ENCODE assay signal across 8 cellular contexts in the genomic region with DNA sequence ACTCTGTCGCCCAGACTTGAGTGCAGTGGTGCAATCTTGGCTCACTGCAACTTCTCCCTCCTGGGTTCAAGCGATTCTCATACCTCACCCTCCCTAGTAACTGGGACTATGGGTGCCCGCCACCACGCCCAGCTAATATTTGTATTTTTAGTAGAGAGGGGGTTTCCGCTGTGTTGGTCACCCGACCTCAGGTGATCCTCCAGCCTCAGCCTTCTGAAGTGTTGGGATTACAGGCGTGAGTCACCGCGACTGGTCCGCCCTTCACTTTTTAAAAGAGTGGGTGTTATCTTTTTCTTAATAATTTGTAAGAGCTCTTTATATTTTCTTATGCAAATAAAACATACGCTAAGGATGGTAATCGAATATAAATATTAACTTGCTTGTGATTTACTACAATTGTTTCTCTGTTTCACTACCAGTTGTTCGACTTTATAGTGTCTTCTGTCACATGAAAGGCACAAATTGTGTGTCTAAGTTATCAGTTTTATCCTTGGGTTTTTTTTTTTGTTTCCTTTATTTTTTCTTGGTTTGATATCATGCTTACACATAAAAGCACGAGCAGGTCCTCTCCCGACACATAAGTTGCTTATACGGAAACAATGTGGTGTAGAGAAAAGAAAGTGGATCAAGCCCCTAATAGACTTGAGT. TPM values are rescaled to one million over a fixed set of nuclear protein-coding genes. Genes with fewer than 3 reads are reported as not detected.
DNase-seq lines count a peak whose midpoint lies in the region; ATAC-seq and TF ChIP-seq lines count a peak whose summit lies in the region.

No MANE protein-coding gene starts in this region.

- H3K36me3 ChIP-seq in ectodermal cell (ENCODE audit: control insufficient read depth, insufficient read depth, low read length) (no peaks in the 10 kb centered on the region), neutrophil (no peaks in the 10 kb centered on the region)

- no peak for TF ChIP-seq CTCF in RWPE1 (conservative IDR thresholded peaks at IDR 0.05; ENCODE audit: low read depth)
- TF ChIP-seq CTCF in neutrophil (IDR thresholded peaks at IDR 0.05) = no peak

- WGBS in ectodermal cell, 2 experiments = 77 to 80% methylated on average over 11 to 15 of the region's 16 CpGs

- peak; percentile 61 for DNase-seq in ELF-1 (ENCODE audit: low read depth, low spot score)
- DNase-seq in RWPE1 (ENCODE audit: low spot score) = peak; percentile 51
- DNase-seq in mesenteric fat pad (ENCODE audit: low spot score) = no peak
- DNase-seq in NCI-H446 (lab: John Stamatoyannopoulos, UW) = no peak
- no peak for DNase-seq in posterior cingulate gyrus

- H3K9me3 ChIP-seq in ectodermal cell (ENCODE audit: control insufficient read depth, low read length) (no peaks in the 10 kb centered on the region), neutrophil (no peaks in the 10 kb centered on the region)

- H3K27ac ChIP-seq in RWPE1 (peak overlapping the region; percentile 72), ectodermal cell (ENCODE audit: insufficient read depth, low read depth, low read length, poor library complexity, severe bottlenecking) (no peak overlapping the region), neutrophil (peak overlapping the region; percentile 99)

- ATAC-seq in HG03045 (IDR thresholded peaks at IDR 0.05; ENCODE audit: unreplicated experiment) = no peak

- no peaks in the 10 kb centered on the region for H3K4me1 ChIP-seq in ectodermal cell (ENCODE audit: control insufficient read depth, insufficient read depth, low read length)
- peaks cover 38% of the 10 kb centered on the region in 2 experiments for H3K4me1 ChIP-seq in neutrophil (ENCODE audit: control insufficient read depth in 1 of 2, insufficient read depth in 1 of 2, low read depth in 1 of 2, low read length in 1 of 2)

- POLR2A ChIA-PET in RWPE1 (lab: Yijun Ruan, JAX; ENCODE audit: low non-redundant PET) = no interaction called here

- intact Hi-C loops in posterior cingulate gyrus (cut with DNase I) = loop anchor here (2.0 to 10.0 kb wide), 3 partner anchors 49 to 357 kb away; a partner anchor contains a TSS

- peak overlapping the region; percentile 88 for H3K4me3 ChIP-seq in ectodermal cell (ENCODE audit: insufficient read depth, low read depth, low read length)
- H3K4me3 ChIP-seq in neutrophil (ENCODE audit: low read depth in 1 of 2, low read length in 1 of 2) = peak overlapping the region; percentile 97 to 99

- H3K27me3 ChIP-seq in ectodermal cell (ENCODE audit: control insufficient read depth, insufficient read depth, low read length, poor library complexity, severe bottlenecking) = no peaks in the 10 kb centered on the region
- no peaks in the 10 kb centered on the region for H3K27me3 ChIP-seq in neutrophil

- CTCF ChIA-PET in RWPE1 (lab: Yijun Ruan, JAX) = interaction anchor here (0.7 kb wide), 1 partner anchor 34 kb away, joined by 4 read pairs; no protein-coding TSS in a partner anchor

RNA-seq across cellular contexts. Expression of a gene that starts 1.9 kb away (rescaled TPM):
- 148 TPM for polyA plus RNA-seq in ectodermal cell (2013, experiment 1 of 4)
- polyA plus RNA-seq in ectodermal cell (2013, experiment 2 of 4) = 147 TPM
- 119 TPM for polyA plus RNA-seq in ectodermal cell (2013, experiment 3 of 4)
- polyA plus RNA-seq in ectodermal cell (2013, experiment 4 of 4) = 120 TPM
- total RNA-seq in mesenteric fat pad = 52.8 TPM

Comparison
In these comparisons a context has a peak if more than half of its experiments do, and no peak if none do; other contexts are left out.
1. DNase-seq: peak in ELF-1 (single experiment) and RWPE1 (single experiment); none in mesenteric fat pad (single experiment), NCI-H446 (0 of 2) and posterior cingulate gyrus (0 of 10).